Comparison of ENCODE assay signal across 10 cellular contexts in the genomic region with DNA sequence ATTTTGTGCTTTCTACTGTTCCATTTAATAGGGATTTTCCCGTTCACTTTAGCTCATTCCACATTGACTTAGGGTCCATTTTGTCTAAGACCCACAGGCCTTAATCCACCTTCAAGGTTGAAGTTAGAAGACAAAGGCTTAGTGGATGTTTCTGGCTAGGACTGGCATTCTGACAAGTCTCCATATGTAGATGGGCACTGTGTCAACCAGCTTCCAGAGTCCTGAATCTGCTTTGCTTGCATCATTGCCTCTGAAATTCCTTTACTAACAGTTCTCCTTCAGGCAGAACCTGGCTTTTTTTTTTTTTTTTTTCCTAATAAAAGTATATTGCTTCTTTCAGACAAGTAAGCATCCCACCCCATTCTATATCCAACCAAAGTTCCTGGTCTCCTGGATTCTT.
A peak's percentile ranks its signal among the peaks of the same experiment; 100 is the strongest.
DNase-seq lines count a peak whose midpoint lies in the region; ATAC-seq and TF ChIP-seq lines count a peak whose summit lies in the region.
"Had no signal": no experiment of that assay in that cellular context is flagged by ENCODE, and none has a peak within 500 bp of the region (broad histone marks: within the 10 kb centered on the region; RNA-seq: fewer than 3 reads in every experiment).

No MANE protein-coding gene starts in this region.

- H3K79me2 ChIP-seq in H9 (ENCODE audit: insufficient read depth, low read length) = no peaks in the 10 kb centered on the region

- H3K27me3 ChIP-seq in brain microvascular endothelial cell (replicated peaks) (no peaks in the 10 kb centered on the region), muscle layer of duodenum (ENCODE audit: low read depth, low read length) (no peaks in the 10 kb centered on the region), H9 (ENCODE audit: insufficient read depth, low read length) (no peaks in the 10 kb centered on the region)

- no peaks in the 10 kb centered on the region for H3K9me3 Mint-ChIP-seq in H9
- H3K9me3 Mint-ChIP-seq: activated T-cell treated with anti-CD3 and anti-CD28 coated beads, Interleukin-2, amount 50 U/mL, for 24 hours had no signal

- no peak overlapping the region for H2BK5ac ChIP-seq in H9 (ENCODE audit: insufficient read length, low read length)

- in situ Hi-C loops in brain microvascular endothelial cell (cut with HindIII; ENCODE audit: low pct_ligation_motif_present, low sequenced_read_pairs) = no loop called here

- no peaks in the 10 kb centered on the region for H3K23me2 ChIP-seq in H9 (ENCODE audit: insufficient read length, low read depth, low read length, poor library complexity, severe bottlenecking)

- H2BK120ac ChIP-seq in H9 (ENCODE audit: low read depth, low read length, poor library complexity, severe bottlenecking) = no peak overlapping the region

- no peak overlapping the region for H3K4me3 Mint-ChIP-seq in H9
- H3K4me3 Mint-ChIP-seq: activated T-cell treated with anti-CD3 and anti-CD28 coated beads, Interleukin-2, amount 50 U/mL, for 24 hours had no signal

- no peak overlapping the region for H3K4me2 ChIP-seq in H9 (ENCODE audit: insufficient read depth, insufficient read length, low read length)

- no peak overlapping the region for H3K9ac ChIP-seq in H9 (ENCODE audit: extremely low read depth, insufficient read length, low read length)

- no peaks in the 10 kb centered on the region for H4K20me1 ChIP-seq in H9 (ENCODE audit: control insufficient read depth, insufficient read depth, insufficient read length)

- ATAC-seq in GM21381 (IDR thresholded peaks at IDR 0.05; ENCODE audit: unreplicated experiment) (no peak), omental fat pad (ENCODE audit: low FRiP score) (no peak)

- H2BK20ac ChIP-seq in H9 (ENCODE audit: low read depth, low read length, poor library complexity, severe bottlenecking) = no peak overlapping the region

- H3K9me3 ChIP-seq in muscle layer of duodenum (ENCODE audit: control insufficient read depth in 1 of 2, low read length in 2 of 2) = no peaks in the 10 kb centered on the region
- no peaks in the 10 kb centered on the region for H3K9me3 ChIP-seq in H9 (ENCODE audit: control insufficient read depth, low read depth, low read length)

- H3K4me1 ChIP-seq in muscle layer of duodenum (ENCODE audit: control insufficient read depth in 1 of 2, insufficient read depth in 2 of 2, low read length in 2 of 2) = peaks cover 18 to 20% of the 10 kb centered on the region in 2 donors
- no peaks in the 10 kb centered on the region for H3K4me1 ChIP-seq in H9 (ENCODE audit: insufficient read depth, low read length)

- no peak overlapping the region for H3K27ac Mint-ChIP-seq in H9

- H2BK12ac ChIP-seq in H9 (ENCODE audit: insufficient read length, low read depth, low read length) = no peak overlapping the region

- no peaks in the 10 kb centered on the region; the same call in 1 of the 2 replicates for H3K27me3 Mint-ChIP-seq in H9 (ENCODE audit: low read depth)
- H3K27me3 Mint-ChIP-seq: activated T-cell treated with anti-CD3 and anti-CD28 coated beads, Interleukin-2, amount 50 U/mL, for 24 hours had no signal

- no peak overlapping the region for H2BK15ac ChIP-seq in H9 (ENCODE audit: low read depth, low read length)

- H3K27ac ChIP-seq in brain microvascular endothelial cell (peak overlapping the region; percentile 31), muscle layer of duodenum (ENCODE audit: low read length) (peak overlapping the region; percentile 34), H9 (ENCODE audit: insufficient read length, low read depth, low read length) (no peak overlapping the region)

- no peaks in the 10 kb centered on the region for H3K36me3 Mint-ChIP-seq in H9 (ENCODE audit: insufficient read depth in 1 of 3, low read depth in 3 of 3)

- H4K8ac ChIP-seq in H9 (replicated peaks; ENCODE audit: insufficient read length, low read depth, low read length) = no peak overlapping the region

- no peak overlapping the region for H4K5ac ChIP-seq in H9 (ENCODE audit: insufficient read length, low read depth, low read length)

- no peak overlapping the region for H2AFZ ChIP-seq in H9 (ENCODE audit: low read length)

- WGBS in H9 (ENCODE audit: extremely low coverage, insufficient read length, low lambda C conversion rate) = no CpG with 5 or more reads among the region's 1 CpG

- H3K23ac ChIP-seq in H9 (ENCODE audit: insufficient read length, low read depth, low read length) = no peak overlapping the region

- TF ChIP-seq CTCF in AG09319 (IDR thresholded peaks at IDR 0.05; ENCODE audit: low read depth, low read length) (no peak), HFF-Myc (IDR thresholded peaks at IDR 0.05; ENCODE audit: low read depth, low read length, missing control alignments) (no peak), brain microvascular endothelial cell (IDR thresholded peaks at IDR 0.05; ENCODE audit: low read depth, low read length, missing control alignments) (no peak), H9 (conservative IDR thresholded peaks at IDR 0.05) (no peak), omental fat pad (IDR thresholded peaks at IDR 0.05) (no peak)

- DNase-seq in AG09319 (ENCODE audit: extremely low read depth, low read depth) (peak; percentile 38), HFF-Myc (ENCODE audit: extremely low read depth, low read depth) (peak; percentile 51), brain microvascular endothelial cell (no peak), H9 (no peak), omental fat pad (ENCODE audit: low spot score) (no peak), cortex of kidney (lab: John Stamatoyannopoulos, UW) (no peak)
- DNase-seq: activated T-cell treated with anti-CD3 and anti-CD28 coated beads, Interleukin-2, amount 50 U/mL, for 24 hours; NCI-H526 treated with DMSO at 0.1 percent for 48 hours had no signal

- no peak overlapping the region for H3K4ac ChIP-seq in H9 (ENCODE audit: low read depth, low read length)

- H3K36me3 ChIP-seq in brain microvascular endothelial cell (replicated peaks) (no peaks in the 10 kb centered on the region), muscle layer of duodenum (ENCODE audit: control insufficient read depth in 1 of 2, insufficient read depth in 2 of 2, low read length in 2 of 2) (no peaks in the 10 kb centered on the region)

- H4K91ac ChIP-seq in H9 (ENCODE audit: insufficient read length, low read depth, low read length) = no peak overlapping the region

- H3K18ac ChIP-seq in H9 (ENCODE audit: insufficient read length, low read depth, low read length) = no peak overlapping the region

- no peaks in the 10 kb centered on the region for H3K79me1 ChIP-seq in H9 (ENCODE audit: insufficient read depth, low read depth, low read length, poor library complexity, severe bottlenecking)

- no peak overlapping the region for H3K14ac ChIP-seq in H9 (ENCODE audit: insufficient read depth, low read length)

- no peak overlapping the region for H2AK5ac ChIP-seq in H9 (ENCODE audit: insufficient read length, low read length)

- H3K4me3 ChIP-seq in HFF-Myc (replicated peaks; ENCODE audit: low read depth, low read length) = no peak overlapping the region
- H3K4me3 ChIP-seq in brain microvascular endothelial cell (ENCODE audit: low read depth, low read length) = no peak overlapping the region
- no peak overlapping the region for H3K4me3 ChIP-seq in muscle layer of duodenum (ENCODE audit: low read depth in 1 of 2, low read length in 2 of 2)

- peaks cover 9% of the 10 kb centered on the region in 2 experiments for H3K4me1 Mint-ChIP-seq in H9

- no peak overlapping the region for H3K56ac ChIP-seq in H9 (ENCODE audit: insufficient read length, low read depth, low read length)

- no peak overlapping the region for H3T11ph ChIP-seq in H9 (ENCODE audit: low read length)

Comparison
In these comparisons a context has a peak if more than half of its experiments do, and no peak if none do; other contexts are left out.
1. DNase-seq: peak in AG09319 (single experiment) and HFF-Myc (single experiment); none in brain microvascular endothelial cell (single experiment), H9 (single experiment), omental fat pad (single experiment) and cortex of kidney (single experiment).